In the genomic region with DNA sequence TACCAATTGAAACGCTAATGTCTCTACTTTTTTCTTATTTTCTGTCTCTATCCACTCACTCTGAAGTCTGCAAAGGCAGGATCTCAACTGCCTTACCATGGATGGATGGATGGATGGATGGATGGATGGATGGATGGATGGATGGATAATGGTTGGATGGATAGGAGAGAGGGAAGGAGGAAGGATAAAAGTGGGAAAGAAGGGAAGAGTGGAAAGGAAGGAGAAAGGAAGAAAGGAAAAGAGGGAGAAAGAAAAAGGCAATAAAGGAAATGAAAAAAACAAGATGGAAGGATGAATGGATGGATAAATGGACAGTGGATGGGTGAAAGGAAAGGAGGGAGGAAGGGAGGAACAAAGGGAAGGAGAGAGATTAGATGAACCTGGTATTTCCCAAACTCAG, we compare ENCODE assay signal across 23 cellular contexts.
"Had no signal": no experiment of that assay in that cellular context is flagged by ENCODE, and none has a peak within 500 bp of the region (broad histone marks: within the 10 kb centered on the region; RNA-seq: fewer than 3 reads in every experiment).

No MANE protein-coding gene starts in this region.

- H3K36me3 ChIP-seq: colonic mucosa, esophagus muscularis mucosa, gastroesophageal sphincter, heart right ventricle, left lung, lower lobe of right lung had no signal

- H3K36me3 Mint-ChIP-seq: mesothelial cell of epicardium had no signal

- H3K4me1 ChIP-seq: colonic mucosa, foreskin keratinocyte, left lung, lower lobe of right lung had no signal

- FAIRE-seq: endothelial cell of umbilical vein, frontal cortex, islet of Langerhans, keratinocyte had no signal

- DNase-seq: colonic mucosa; cortex of kidney; effector CD4-positive, alpha-beta T cell; effector memory CD4-positive, alpha-beta T cell; foreskin keratinocyte; glutamatergic neuron; heart right ventricle; hippocampal formation; left cardiac atrium; left lung; left ventricle myocardium superior; lower lobe of right lung; mesenchymal stem cell; mucosa of descending colon; naive B cell had no signal

- H3K9me3 Mint-ChIP-seq: dendritic cell treated with granulocyte-macrophage colony-stimulating factor and Interleukin-4, amounts not matched to agents 40 ng/mL and 50 ng/mL, for 4 days; mesothelial cell of epicardium had no signal

- H3K9me3 ChIP-seq: colonic mucosa, esophagus muscularis mucosa, gastroesophageal sphincter, heart right ventricle, left lung, lower lobe of right lung, mucosa of descending colon had no signal

- ATAC-seq: foreskin keratinocyte, gastroesophageal sphincter, heart right ventricle, left cardiac atrium, left lung, left ventricle myocardium superior, lower lobe of right lung, mucosa of descending colon had no signal

- H3K27ac ChIP-seq: colonic mucosa, esophagus muscularis mucosa, foreskin keratinocyte, gastroesophageal sphincter, heart right ventricle, left lung, lower lobe of right lung had no signal

- H3K4me3 Mint-ChIP-seq: dendritic cell treated with granulocyte-macrophage colony-stimulating factor and Interleukin-4, amounts not matched to agents 40 ng/mL and 50 ng/mL, for 4 days; mesothelial cell of epicardium; naive B cell had no signal

- H3K4me3 ChIP-seq: colonic mucosa, esophagus muscularis mucosa, gastroesophageal sphincter, heart right ventricle, left lung, lower lobe of right lung, mucosa of descending colon had no signal

- H3K27ac Mint-ChIP-seq: dendritic cell treated with granulocyte-macrophage colony-stimulating factor and Interleukin-4, amounts not matched to agents 40 ng/mL and 50 ng/mL, for 4 days; mesothelial cell of epicardium; naive B cell had no signal
